8 cellular contexts compared by ENCODE assay signal in genomic region chr6:145866449-145867401, GRCh38. TPM values are rescaled to one million over a fixed set of nuclear protein-coding genes. Genes with fewer than 3 reads are reported as not detected.
DNase-seq lines count a peak whose midpoint lies in the region; ATAC-seq and TF ChIP-seq lines count a peak whose summit lies in the region.

No MANE protein-coding gene starts in this region.

- ATAC-seq in GM18505 (IDR thresholded peaks at IDR 0.05; ENCODE audit: unreplicated experiment) (peak; percentile 46), GM21423 (IDR thresholded peaks at IDR 0.05; ENCODE audit: unreplicated experiment) (peak; percentile 57), HG03442 (IDR thresholded peaks at IDR 0.05; ENCODE audit: unreplicated experiment) (peak; percentile 59), left lung (no peak)
- ATAC-seq in central memory CD8-positive, alpha-beta T cell (replicated peaks; ENCODE audit: extremely low read depth, poor library complexity, severe bottlenecking), result peak; percentile 70

- no peaks in the 10 kb centered on the region for H3K27me3 ChIP-seq in left lung

- H3K4me3 ChIP-seq in left lung, result no peak overlapping the region

- H3K27ac ChIP-seq in left lung, result no peak overlapping the region

- peak overlapping the region; percentile 95 for H3K27ac Mint-ChIP-seq in central memory CD8-positive, alpha-beta T cell (ENCODE audit: low read depth)

- H3K36me3 ChIP-seq in left lung, result no peaks in the 10 kb centered on the region

- DNase-seq in central memory CD8-positive, alpha-beta T cell (ENCODE audit: low spot score in 2 of 2), result peak in 1 of 2 donors; percentile 18
- no peak for DNase-seq in NCI-H748 (lab: John Stamatoyannopoulos, UW; ENCODE audit: unreplicated experiment)
- DNase-seq in glomerular visceral epithelial cell (ENCODE audit: extremely low spot score), result no peak
- no peak for DNase-seq in left lung
- DNase-seq in midbrain (lab: John Stamatoyannopoulos, UW), result no peak

- H3K4me3 Mint-ChIP-seq in central memory CD8-positive, alpha-beta T cell, result peak overlapping the region; percentile 54

- H3K4me1 Mint-ChIP-seq in central memory CD8-positive, alpha-beta T cell, result peaks cover 44% of the 10 kb centered on the region

- H3K36me3 Mint-ChIP-seq in central memory CD8-positive, alpha-beta T cell (ENCODE audit: insufficient read depth), result peaks cover 13% of the 10 kb centered on the region

- intact Hi-C loops in left lung (cut with DNase I), result no loop called here

- no peaks in the 10 kb centered on the region for H3K9me3 ChIP-seq in left lung

- H3K9me3 Mint-ChIP-seq in central memory CD8-positive, alpha-beta T cell, result peaks cover 4% of the 10 kb centered on the region

- peaks cover 0 to 14% of the 10 kb centered on the region in 2 donors for H3K4me1 ChIP-seq in left lung

- TF ChIP-seq CTCF in left lung (IDR thresholded peaks at IDR 0.05), result no peak

- H3K27me3 Mint-ChIP-seq in central memory CD8-positive, alpha-beta T cell, result no peaks in the 10 kb centered on the region

- TF ChIP-seq POLR2A in GM18505 (IDR thresholded peaks at IDR 0.05; ENCODE audit: borderline replicate concordance, extremely low read depth, insufficient read depth, insufficient read length), result no peak

RNA-seq across cellular contexts. Expression of gene FBXO30, which starts 52.1 kb away (rescaled TPM):
- total RNA-seq in left lung, result 10 to 100 TPM in 1 of 2 donors, 1 to 10 TPM in 1; 7.7 to 11.3 TPM
